ENCODE assay signal across 8 cellular contexts in genomic region chr12:29889737-29890136, GRCh38.
DNase-seq lines count a peak whose midpoint lies in the region; ATAC-seq and TF ChIP-seq lines count a peak whose summit lies in the region.

No MANE protein-coding gene starts in this region.

- WGBS in testis, 2 donors = 33 to 48% methylated on average over 5 of the region's 5 CpGs

- H3K36me3 Mint-ChIP-seq in activated T-helper 2 cell treated with anti-CD3 and anti-CD28 coated beads, Interferon-gamma antibody, Interleukin-2, Interleukin-4, amounts not matched to agents 10 μg/mL and 5 μg/mL and 100 μg/mL, durations not matched to agents 14 hours and 24 hours and 36 hours (ENCODE audit: low read depth) = no peaks in the 10 kb centered on the region
- H3K36me3 Mint-ChIP-seq in naive thymus-derived CD4-positive, alpha-beta T cell = peaks cover 0 to 2% (median 0%) of the 10 kb centered on the region in 5 donors

- TF ChIP-seq CTCF in LNCAP (IDR thresholded peaks at IDR 0.05) (peak; percentile 52; the same call in 1 of the 2 replicates), testis (IDR thresholded peaks at IDR 0.05) (peak in 2 of 3 experiments; percentile 57 to 66)

- no peak overlapping the region for H3K4me3 Mint-ChIP-seq in activated T-helper 2 cell treated with anti-CD3 and anti-CD28 coated beads, Interferon-gamma antibody, Interleukin-2, Interleukin-4, amounts not matched to agents 10 μg/mL and 5 μg/mL and 100 μg/mL, durations not matched to agents 14 hours and 24 hours and 36 hours (ENCODE audit: low read depth)
- H3K4me3 Mint-ChIP-seq in naive thymus-derived CD4-positive, alpha-beta T cell = no peak overlapping the region

- H3K9me3 Mint-ChIP-seq in activated T-helper 2 cell treated with anti-CD3 and anti-CD28 coated beads, Interferon-gamma antibody, Interleukin-2, Interleukin-4, amounts not matched to agents 10 μg/mL and 5 μg/mL and 100 μg/mL, durations not matched to agents 14 hours and 24 hours and 36 hours = no peaks in the 10 kb centered on the region
- peaks cover 0 to 20% (median 4%) of the 10 kb centered on the region in 11 donors for H3K9me3 Mint-ChIP-seq in naive thymus-derived CD4-positive, alpha-beta T cell

- no peak for TF ChIP-seq POLR2A in testis (IDR thresholded peaks at IDR 0.05)

- POLR2A ChIA-PET in naive thymus-derived CD4-positive, alpha-beta T cell (lab: Charles Lee) = no interaction called here

- ATAC-seq in naive thymus-derived CD4-positive, alpha-beta T cell = no peak
- ATAC-seq in HG02571 (IDR thresholded peaks at IDR 0.05; ENCODE audit: unreplicated experiment) = no peak

- no peaks in the 10 kb centered on the region for H3K27me3 Mint-ChIP-seq in activated T-helper 2 cell treated with anti-CD3 and anti-CD28 coated beads, Interferon-gamma antibody, Interleukin-2, Interleukin-4, amounts not matched to agents 10 μg/mL and 5 μg/mL and 100 μg/mL, durations not matched to agents 14 hours and 24 hours and 36 hours (ENCODE audit: low read depth)
- H3K27me3 Mint-ChIP-seq in naive thymus-derived CD4-positive, alpha-beta T cell = no peaks in the 10 kb centered on the region

- peak overlapping the region in 1 of 2 donors; percentile 31 for H3K4me3 ChIP-seq in testis
- H3K4me3 ChIP-seq in naive thymus-derived CD4-positive, alpha-beta T cell (ENCODE audit: low read length) = no peak overlapping the region

- H3K4me1 Mint-ChIP-seq in activated T-helper 2 cell treated with anti-CD3 and anti-CD28 coated beads, Interferon-gamma antibody, Interleukin-2, Interleukin-4, amounts not matched to agents 10 μg/mL and 5 μg/mL and 100 μg/mL, durations not matched to agents 14 hours and 24 hours and 36 hours (ENCODE audit: low read depth) = no peaks in the 10 kb centered on the region
- H3K4me1 Mint-ChIP-seq in naive thymus-derived CD4-positive, alpha-beta T cell = no peaks in the 10 kb centered on the region

- intact Hi-C loops in activated T-helper 2 cell treated with anti-CD3 and anti-CD28 coated beads, Interferon-gamma antibody, Interleukin-2, Interleukin-4, amounts not matched to agents 10 μg/mL and 5 μg/mL and 100 μg/mL, durations not matched to agents 14 hours and 24 hours and 36 hours (cut with micrococcal nuclease) = loop anchor here (5.0 kb wide), 1 partner anchor 337 kb away; no protein-coding TSS in a partner anchor
- intact Hi-C loops in testis (cut with DNase I; ENCODE audit: low total_unique reads) = no loop called here
- intact Hi-C loops in naive thymus-derived CD4-positive, alpha-beta T cell (cut with micrococcal nuclease) = no loop called here

- H3K9me3 ChIP-seq in testis = no peaks in the 10 kb centered on the region
- H3K9me3 ChIP-seq in naive thymus-derived CD4-positive, alpha-beta T cell (ENCODE audit: control insufficient read depth in 2 of 3, low read length in 3 of 3) = no peaks in the 10 kb centered on the region

- no peaks in the 10 kb centered on the region for H3K36me3 ChIP-seq in testis (ENCODE audit: low read depth, missing control alignments)
- H3K36me3 ChIP-seq in naive thymus-derived CD4-positive, alpha-beta T cell (ENCODE audit: control insufficient read depth in 2 of 3, insufficient read depth in 3 of 3, low read length in 3 of 3) = no peaks in the 10 kb centered on the region

- no peaks in the 10 kb centered on the region for H3K27me3 ChIP-seq in testis
- H3K27me3 ChIP-seq in naive thymus-derived CD4-positive, alpha-beta T cell (ENCODE audit: control insufficient read depth in 2 of 2, insufficient read depth in 2 of 2, low read length in 2 of 2) = no peaks in the 10 kb centered on the region

- CTCF ChIA-PET in naive thymus-derived CD4-positive, alpha-beta T cell (lab: Charles Lee) = no interaction called here

- DNase-seq in ELF-1 (ENCODE audit: low read depth, low spot score) (peak; percentile 37), iPS-NIHi11 (ENCODE audit: low spot score) (peak; percentile 54), testis (peak; percentile 91), mesenteric fat pad (ENCODE audit: low spot score) (no peak)
- peak; percentile 10 for DNase-seq in activated T-helper 2 cell treated with anti-CD3 and anti-CD28 coated beads, Interferon-gamma antibody, Interleukin-2, Interleukin-4, amounts not matched to agents 10 μg/mL and 5 μg/mL and 100 μg/mL, durations not matched to agents 14 hours and 24 hours and 36 hours (ENCODE audit: low spot score)
- no peak for DNase-seq in naive thymus-derived CD4-positive, alpha-beta T cell

- H3K27ac Mint-ChIP-seq in activated T-helper 2 cell treated with anti-CD3 and anti-CD28 coated beads, Interferon-gamma antibody, Interleukin-2, Interleukin-4, amounts not matched to agents 10 μg/mL and 5 μg/mL and 100 μg/mL, durations not matched to agents 14 hours and 24 hours and 36 hours = no peak overlapping the region
- no peak overlapping the region for H3K27ac Mint-ChIP-seq in naive thymus-derived CD4-positive, alpha-beta T cell

- no peaks in the 10 kb centered on the region for H3K4me1 ChIP-seq in testis
- H3K4me1 ChIP-seq in naive thymus-derived CD4-positive, alpha-beta T cell (ENCODE audit: control insufficient read depth in 2 of 2, insufficient read depth in 2 of 2, low read length in 2 of 2) = no peaks in the 10 kb centered on the region

- H3K27ac ChIP-seq in testis = no peak overlapping the region
- no peak overlapping the region for H3K27ac ChIP-seq in naive thymus-derived CD4-positive, alpha-beta T cell (ENCODE audit: low read depth, low read length)

Comparison
In these comparisons a context has a peak if more than half of its experiments do, and no peak if none do; other contexts are left out.
1. DNase-seq: peak in ELF-1 (single experiment), activated T-helper 2 cell treated with anti-CD3 and anti-CD28 coated beads, Interferon-gamma antibody, Interleukin-2, Interleukin-4, amounts not matched to agents 10 μg/mL and 5 μg/mL and 100 μg/mL, durations not matched to agents 14 hours and 24 hours and 36 hours (single experiment), iPS-NIHi11 (single experiment) and testis (single experiment); none in naive thymus-derived CD4-positive, alpha-beta T cell (0 of 9) and mesenteric fat pad (single experiment).